Comparison of ENCODE assay signal across 26 cellular contexts in genomic region chr9:35754264-35754663, GRCh38. TPM values are rescaled to one million over a fixed set of nuclear protein-coding genes. Genes with fewer than 3 reads are reported as not detected.
DNase-seq lines count a peak whose midpoint lies in the region; ATAC-seq and TF ChIP-seq lines count a peak whose summit lies in the region.
"Had no signal": no experiment of that assay in that cellular context is flagged by ENCODE, and none has a peak within 500 bp of the region (broad histone marks: within the 10 kb centered on the region; RNA-seq: fewer than 3 reads in every experiment).

Gene MSMP, minus strand, starts transcription at chr9:35754276. Its CDS starts 147 bp downstream, at chr9:35754129.

- H3K36me3 Mint-ChIP-seq in CD8-positive, alpha-beta memory T cell: peaks cover 5 to 56% (median 11%) of the 10 kb centered on the region in 3 donors
- H3K36me3 Mint-ChIP-seq in naive thymus-derived CD8-positive, alpha-beta T cell: peaks cover 0 to 32% (median 10%) of the 10 kb centered on the region in 3 donors
- H3K36me3 Mint-ChIP-seq: natural killer cell had no signal

- POLR2A ChIA-PET in CD8-positive, alpha-beta memory T cell (lab: Charles Lee): interaction anchor here (0.6 kb wide), 2 partner anchors 80 to 143 kb away, joined by 4 to 9 read pairs; no protein-coding TSS in a partner anchor
- POLR2A ChIA-PET in naive thymus-derived CD8-positive, alpha-beta T cell (lab: Charles Lee): interaction anchor here (3.2 to 4.2 kb wide), 2 partner anchors 23 kb away, joined by 14 to 32 read pairs; partner anchors contain the start of genes CREB3 and TLN1

- H4K20me1 ChIP-seq in BLaER1: no peaks in the 10 kb centered on the region

- no peak for ATAC-seq in naive thymus-derived CD8-positive, alpha-beta T cell
- no peak for ATAC-seq in GM21619 (IDR thresholded peaks at IDR 0.05; ENCODE audit: unreplicated experiment)
- ATAC-seq: activated CD4-positive, alpha-beta T cell treated with anti-CD3 and anti-CD28 coated beads for 36 hours; CD8-positive, alpha-beta T cell; natural killer cell had no signal

- H3K27ac ChIP-seq in BLaER1: no peak within 1 kb of the TSS
- H3K27ac ChIP-seq in CD8-positive, alpha-beta memory T cell (ENCODE audit: low read depth, low read length): no peak within 1 kb of the TSS
- H3K27ac ChIP-seq: left ventricle myocardium inferior, PC-9 had no signal

- no peak for DNase-seq in CD8-positive, alpha-beta memory T cell
- DNase-seq in choroid plexus epithelial cell (ENCODE audit: low read depth) (peak; percentile 45), cerebellar cortex (ENCODE audit: low spot score) (no peak), DMS153 (lab: John Stamatoyannopoulos, UW) (no peak)
- no peak for DNase-seq in naive thymus-derived CD8-positive, alpha-beta T cell
- DNase-seq: activated CD4-positive, alpha-beta T cell treated with anti-CD3 and anti-CD28 coated beads for 36 hours; activated CD8-positive, alpha-beta memory T cell treated with anti-CD3 and anti-CD28 coated beads for 24 hours; activated naive CD4-positive, alpha-beta T cell treated with anti-CD3 and anti-CD28 coated beads for 36 hours; CD8-positive, alpha-beta T cell; DMS 273 treated with DMSO at 0.1 percent for 48 hours; dorsolateral prefrontal cortex; H9; IMR-90; left ventricle myocardium inferior; natural killer cell; NCI-H1048; NCI-H1694; NCI-H2171 treated with DMSO at 0.1 percent for 48 hours; NCI-H524; PC-9; Right ventricle myocardium superior; T-helper 2 cell; transverse colon had no signal

- H3K4me3 ChIP-seq in BLaER1 (no peak within 1 kb of the TSS), choroid plexus epithelial cell (ENCODE audit: low read depth, low read length) (no peak within 1 kb of the TSS)
- H3K4me3 ChIP-seq in CD8-positive, alpha-beta memory T cell (ENCODE audit: low read length): no peak within 1 kb of the TSS
- H3K4me3 ChIP-seq: dorsolateral prefrontal cortex, left ventricle myocardium inferior, PC-9, transverse colon had no signal

- peaks cover 56% of the 10 kb centered on the region for H3K4me1 ChIP-seq in BLaER1
- peaks cover 33% of the 10 kb centered on the region for H3K4me1 ChIP-seq in CD8-positive, alpha-beta memory T cell (ENCODE audit: insufficient read depth, low read length)

- peak within 1 kb of the TSS; percentile 92; the same call in 1 of the 2 replicates for H3K4me2 ChIP-seq in BLaER1
- H3K4me2 ChIP-seq: PC-9 had no signal

- CTCF ChIA-PET in CD8-positive, alpha-beta memory T cell (lab: Charles Lee): interaction anchor here (0.6 to 3.5 kb wide), 3 partner anchors 8 to 36 kb away, joined by 3 to 28 read pairs (median 3); no protein-coding TSS in a partner anchor

- peak within 1 kb of the TSS in 6 of 8 donors; percentile 11 to 92 (median 82) for H3K27ac Mint-ChIP-seq in CD8-positive, alpha-beta memory T cell
- H3K27ac Mint-ChIP-seq in naive thymus-derived CD8-positive, alpha-beta T cell: peak within 1 kb of the TSS in 7 of 10 donors; percentile 4 to 99 (median 60)
- H3K27ac Mint-ChIP-seq: activated naive CD4-positive, alpha-beta T cell treated with anti-CD3 and anti-CD28 coated beads for 36 hours; H9 had no signal

- no peak for TF ChIP-seq CTCF in choroid plexus epithelial cell (conservative IDR thresholded peaks at IDR 0.05; ENCODE audit: low read depth, low read length)

- no peaks in the 10 kb centered on the region for H3K9me3 Mint-ChIP-seq in CD8-positive, alpha-beta memory T cell
- no peaks in the 10 kb centered on the region for H3K9me3 Mint-ChIP-seq in naive thymus-derived CD8-positive, alpha-beta T cell
- H3K9me3 Mint-ChIP-seq: activated naive CD4-positive, alpha-beta T cell treated with anti-CD3 and anti-CD28 coated beads for 36 hours; CD8-positive, alpha-beta T cell; H9; natural killer cell had no signal

- H3K4me1 Mint-ChIP-seq in CD8-positive, alpha-beta memory T cell: peaks cover 36 to 68% (median 44%) of the 10 kb centered on the region in 3 donors
- H3K4me1 Mint-ChIP-seq in naive thymus-derived CD8-positive, alpha-beta T cell: peaks cover 29 to 59% (median 50%) of the 10 kb centered on the region in 4 donors

- no peaks in the 10 kb centered on the region for H3K9me3 ChIP-seq in BLaER1
- H3K9me3 ChIP-seq in CD8-positive, alpha-beta memory T cell (ENCODE audit: low read length): no peaks in the 10 kb centered on the region
- H3K9me3 ChIP-seq: left ventricle myocardium inferior, transverse colon had no signal

- no peak within 1 kb of the TSS for H3K9ac ChIP-seq in BLaER1

- no peaks in the 10 kb centered on the region for H3K27me3 Mint-ChIP-seq in CD8-positive, alpha-beta memory T cell
- H3K27me3 Mint-ChIP-seq in naive thymus-derived CD8-positive, alpha-beta T cell: no peaks in the 10 kb centered on the region
- H3K27me3 Mint-ChIP-seq: activated CD4-positive, alpha-beta T cell treated with anti-CD3 and anti-CD28 coated beads for 36 hours had no signal

- H3K27me3 ChIP-seq in BLaER1: no peaks in the 10 kb centered on the region
- H3K27me3 ChIP-seq in CD8-positive, alpha-beta memory T cell (ENCODE audit: insufficient read depth, low read length, poor library complexity, severe bottlenecking): no peaks in the 10 kb centered on the region
- H3K27me3 ChIP-seq: dorsolateral prefrontal cortex, transverse colon had no signal

- H3K4me3 Mint-ChIP-seq in CD8-positive, alpha-beta memory T cell: peak within 1 kb of the TSS in 2 of 7 donors; percentile 24 to 96
- peak within 1 kb of the TSS in 4 of 10 donors; percentile 20 to 95 (median 54) for H3K4me3 Mint-ChIP-seq in naive thymus-derived CD8-positive, alpha-beta T cell
- H3K4me3 Mint-ChIP-seq: activated CD4-positive, alpha-beta T cell treated with anti-CD3 and anti-CD28 coated beads for 36 hours; activated naive CD4-positive, alpha-beta T cell treated with anti-CD3 and anti-CD28 coated beads for 36 hours; natural killer cell had no signal

- peaks cover 42% of the 10 kb centered on the region for H3K36me3 ChIP-seq in BLaER1
- H3K36me3 ChIP-seq in CD8-positive, alpha-beta memory T cell (ENCODE audit: insufficient read depth, low read length): peaks cover 35% of the 10 kb centered on the region

RNA-seq across cellular contexts. Expression of gene MSMP, which starts in this region (rescaled TPM):
- under 1 TPM; 0.51 to 0.63 TPM for total RNA-seq in CD8-positive, alpha-beta memory T cell
- not detected for polyA plus RNA-seq in CD8-positive, alpha-beta memory T cell
- total RNA-seq in naive thymus-derived CD8-positive, alpha-beta T cell: 1 to 10 TPM in 1 of 2 experiments, under 1 TPM in 1; 0.88 to 1.7 TPM
- 1 to 10 TPM in 1 of 3 donors, not detected in 2; 1.3 TPM for polyA plus RNA-seq in naive thymus-derived CD8-positive, alpha-beta T cell
- total RNA-seq: cardiac septum; CD8-positive, alpha-beta T cell; IMR-90; left ventricle myocardium inferior; natural killer cell; PC-9; Right ventricle myocardium superior; transverse colon had no signal
- polyA plus RNA-seq: IMR-90 had no signal
